18 cellular contexts compared by ENCODE assay signal in the genomic region with DNA sequence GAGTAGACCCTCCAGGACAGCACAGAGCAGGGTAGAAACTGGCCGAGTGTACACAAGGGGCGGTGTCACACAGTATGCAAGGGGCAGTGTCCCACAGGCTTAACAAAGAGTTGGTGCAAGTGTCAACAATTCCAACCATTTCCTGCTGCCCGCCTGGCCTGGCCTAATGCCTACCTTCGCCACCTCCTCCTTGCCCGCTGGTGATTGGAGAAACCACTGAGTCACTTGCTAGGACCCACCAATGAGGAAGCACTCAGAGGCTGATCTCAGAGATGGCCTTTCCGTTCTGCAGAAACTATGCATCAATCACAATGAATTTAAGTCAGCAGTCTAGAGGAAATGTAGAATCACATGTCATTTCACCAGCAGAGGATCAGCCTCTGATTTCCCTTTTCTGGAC.
DNase-seq lines count a peak whose midpoint lies in the region; ATAC-seq and TF ChIP-seq lines count a peak whose summit lies in the region.
"Had no signal": no experiment of that assay in that cellular context is flagged by ENCODE, and none has a peak within 500 bp of the region (broad histone marks: within the 10 kb centered on the region; RNA-seq: fewer than 3 reads in every experiment).

No MANE protein-coding gene starts in this region.

- H3K4me1 ChIP-seq in BLaER1 = peaks cover 21% of the 10 kb centered on the region
- H3K4me1 ChIP-seq in HCT116 (ENCODE audit: control insufficient read depth in 1 of 2, insufficient read depth in 2 of 2, low read length in 2 of 2) = no peaks in the 10 kb centered on the region
- H3K4me1 ChIP-seq in OCI-LY7 (ENCODE audit: insufficient read depth, low read length, poor library complexity, severe bottlenecking) = no peaks in the 10 kb centered on the region

- RAD21 ChIA-PET in HCT116 (lab: Charles Lee; ENCODE audit: low non-redundant PET in 1 of 2, low total read pairs in 2 of 2, uncharacterized antibody in 2 of 2, unreplicated experiment in 2 of 2) = no interaction called here

- no TSS peak for BruUV-seq in HCT116 (replicated peaks; lab: Mats Ljungman, UMichigan)
- BruUV-seq in OCI-LY7 (replicated peaks; lab: Mats Ljungman, UMichigan) = no TSS peak

- no peaks in the 10 kb centered on the region for H3K27me3 ChIP-seq in BLaER1
- H3K27me3 ChIP-seq in HCT116 (ENCODE audit: insufficient read depth, low read length) = peaks cover 4% of the 10 kb centered on the region; the same call in 1 of the 2 replicates

- TF ChIP-seq RAD21 in HCT116 (IDR thresholded peaks at IDR 0.05; ENCODE audit: low read depth) = no peak

- H3K9me2 ChIP-seq in HCT116 (ENCODE audit: insufficient read depth) = no peaks in the 10 kb centered on the region
- no peaks in the 10 kb centered on the region for H3K9me2 ChIP-seq in OCI-LY7 (ENCODE audit: insufficient read depth, low read length)

- H4K20me1 ChIP-seq in BLaER1 (no peaks in the 10 kb centered on the region), HCT116 (ENCODE audit: insufficient read depth) (no peaks in the 10 kb centered on the region), OCI-LY7 (ENCODE audit: insufficient read depth, low read length) (no peaks in the 10 kb centered on the region)

- peak overlapping the region; percentile 29 for H3K4me2 ChIP-seq in BLaER1
- H3K4me2 ChIP-seq in HCT116 (ENCODE audit: low read length) = no peak overlapping the region
- no peak overlapping the region for H3K4me2 ChIP-seq in OCI-LY7 (ENCODE audit: low read length)

- no peak for TF ChIP-seq CTCF in HCT116 (IDR thresholded peaks at IDR 0.05 in 2 of 3, conservative IDR thresholded peaks at IDR 0.05 in 1 of 3; ENCODE audit: borderline replicate concordance in 1 of 3, insufficient read depth in 1 of 3, low read depth in 2 of 3, low read length in 2 of 3)
- TF ChIP-seq CTCF in OCI-LY7 (conservative IDR thresholded peaks at IDR 0.05; ENCODE audit: low read length) = no peak

- H3K4me3 ChIP-seq in BLaER1 (no peak overlapping the region), HCT116 (replicated peaks in 1 of 2; ENCODE audit: low read depth in 1 of 2, low read length in 2 of 2) (no peak overlapping the region), OCI-LY7 (ENCODE audit: low read depth, low read length, poor library complexity, severe bottlenecking) (no peak overlapping the region)

- CTCF ChIA-PET in HCT116 (lab: Charles Lee) (no interaction called here), OCI-LY7 (lab: Charles Lee; ENCODE audit: unreplicated experiment) (no interaction called here)

- no peak for TF ChIP-seq POLR2A in HCT116 (IDR thresholded peaks at IDR 0.05; ENCODE audit: borderline replicate concordance, extremely low read depth, insufficient read depth, insufficient read length)

- no peaks in the 10 kb centered on the region for H3K9me3 ChIP-seq in BLaER1
- no peaks in the 10 kb centered on the region for H3K9me3 ChIP-seq in HCT116 (ENCODE audit: control insufficient read depth in 1 of 2, insufficient read depth in 1 of 2, low read depth in 1 of 2, low read length in 2 of 2)
- H3K9me3 ChIP-seq in OCI-LY7 (ENCODE audit: low read length) = no peaks in the 10 kb centered on the region

- DNase-seq in HCT116 (ENCODE audit: low read depth, low spot score) (no peak), RPMI7951 (ENCODE audit: low read depth) (peak; percentile 13), lung microvascular endothelial cell (ENCODE audit: low read depth in 2 of 2) (peak; percentile 25 to 47), OCI-LY7 (ENCODE audit: low spot score) (no peak)
- DNase-seq: ACHN; CD8-positive, alpha-beta T cell; DMS79 treated with DMSO at 0.1 percent for 48 hours; HCEC 1CT; NCI-H1417; NCI-H1930; NCI-H2171 treated with DMSO at 0.1 percent for 48 hours; NCI-H82; T-helper 1 cell had no signal

- intact Hi-C loops in HCT116 (cut with micrococcal nuclease) = loop anchor here (10.0 kb wide), 1 partner anchor 1950 kb away; no protein-coding TSS in a partner anchor
- intact Hi-C loops in OCI-LY7 (cut with micrococcal nuclease; ENCODE audit: unreplicated experiment) = loop anchor here (5.0 kb wide), 2 partner anchors 82 to 1872 kb away; no protein-coding TSS in a partner anchor

- ATAC-seq in HCT116 = peak; percentile 40
- no peak for ATAC-seq in GM18519 (IDR thresholded peaks at IDR 0.05; ENCODE audit: low FRiP score, unreplicated experiment)
- ATAC-seq in HG03159 (IDR thresholded peaks at IDR 0.05; ENCODE audit: unreplicated experiment) = no peak
- ATAC-seq in HG02840 (IDR thresholded peaks at IDR 0.05; ENCODE audit: low FRiP score, unreplicated experiment) = no peak
- ATAC-seq: CD8-positive, alpha-beta T cell had no signal

- POLR2A ChIA-PET in HCT116 (lab: Charles Lee) (no interaction called here), OCI-LY7 (lab: Charles Lee) (no interaction called here)

- H3K79me2 ChIP-seq in HCT116 (ENCODE audit: insufficient read depth, low read length) (no peaks in the 10 kb centered on the region), OCI-LY7 (ENCODE audit: insufficient read depth, low read depth, low read length) (no peaks in the 10 kb centered on the region)

- H3K9ac ChIP-seq in BLaER1 (no peak overlapping the region), HCT116 (ENCODE audit: low read length) (no peak overlapping the region)

- H3K27ac ChIP-seq in BLaER1 = no peak overlapping the region
- no peak overlapping the region for H3K27ac ChIP-seq in HCT116 (ENCODE audit: low read depth, low read length)
- no peak overlapping the region for H3K27ac ChIP-seq in OCI-LY7 (ENCODE audit: low read depth, low read length, poor library complexity, severe bottlenecking)
- H3K27ac ChIP-seq: HL-60 had no signal

- H3K36me3 ChIP-seq in BLaER1 = no peaks in the 10 kb centered on the region
- no peaks in the 10 kb centered on the region for H3K36me3 ChIP-seq in HCT116 (ENCODE audit: control insufficient read depth in 1 of 2, insufficient read depth in 2 of 2, low read length in 2 of 2)
- H3K36me3 ChIP-seq in OCI-LY7 (ENCODE audit: insufficient read depth, low read length) = no peaks in the 10 kb centered on the region

- H2AFZ ChIP-seq in HCT116 (ENCODE audit: low read depth, low read length, poor library complexity, severe bottlenecking) (no peak overlapping the region), OCI-LY7 (ENCODE audit: low read length) (no peak overlapping the region)

TF ChIP-seq in HCT116, 20 proteins besides CTCF, POLR2A, EP300 and RAD21 (continues in another document):
- TF ChIP-seq MAX (IDR thresholded peaks at IDR 0.05) (no peak), TCF7L2 (IDR thresholded peaks at IDR 0.05; ENCODE audit: borderline replicate concordance, extremely low read depth, insufficient read depth, insufficient read length) (no peak), EGR1 (IDR thresholded peaks at IDR 0.05; ENCODE audit: low read depth) (no peak), YY1 (IDR thresholded peaks at IDR 0.05; ENCODE audit: extremely low read depth, insufficient replicate concordance, low read depth, low read length) (no peak), ZFX (IDR thresholded peaks at IDR 0.05) (no peak), ELF1 (IDR thresholded peaks at IDR 0.05; ENCODE audit: borderline replicate concordance, low read depth) (no peak), EZH2 (IDR thresholded peaks at IDR 0.05) (no peak), ZBTB33 (IDR thresholded peaks at IDR 0.05; ENCODE audit: extremely low read depth, insufficient replicate concordance, low read length) (no peak), CEBPB (IDR thresholded peaks at IDR 0.05; ENCODE audit: low read depth) (no peak), SP1 (IDR thresholded peaks at IDR 0.05; ENCODE audit: low read depth) (no peak), EZH2phosphoT487 (IDR thresholded peaks at IDR 0.05; ENCODE audit: borderline replicate concordance) (no peak), ATF3 (IDR thresholded peaks at IDR 0.05) (no peak), FOSL1 (IDR thresholded peaks at IDR 0.05; ENCODE audit: low read depth) (no peak), CBX3 (IDR thresholded peaks at IDR 0.05; ENCODE audit: low read depth) (no peak), ZNF274 (IDR thresholded peaks at IDR 0.05; ENCODE audit: low read depth, low read length) (no peak), SIN3A (IDR thresholded peaks at IDR 0.05; ENCODE audit: low read depth) (no peak)

Comparison
In these comparisons a context has a peak if more than half of its experiments do, and no peak if none do; other contexts are left out.
1. DNase-seq: peak in RPMI7951 (single experiment) and lung microvascular endothelial cell (2 of 2); none in HCT116 (single experiment) and OCI-LY7 (single experiment).